In genomic region chr2:204072443-204073324, GRCh38 we compare ENCODE assay signal across 8 cellular contexts.
A peak's percentile ranks its signal among the peaks of the same experiment; 100 is the strongest.
DNase-seq lines count a peak whose midpoint lies in the region; ATAC-seq and TF ChIP-seq lines count a peak whose summit lies in the region.

No MANE protein-coding gene starts in this region.

- no peaks in the 10 kb centered on the region for H3K4me1 ChIP-seq in foreskin keratinocyte

- no peak overlapping the region for H3K27ac ChIP-seq in AG04450 (ENCODE audit: low read depth, low read length)
- no peak overlapping the region for H3K27ac ChIP-seq in foreskin keratinocyte

- H3K9me3 ChIP-seq in AG04450 (ENCODE audit: control insufficient read depth, insufficient read depth, low read length): no peaks in the 10 kb centered on the region

- in situ Hi-C loops in GM13976 (cut with MboI; ENCODE audit: low sequenced_read_pairs, unreplicated experiment): no loop called here

- TF ChIP-seq CTCF in AG04450 (IDR thresholded peaks at IDR 0.05; ENCODE audit: low read depth, low read length) (peak; percentile 34), GM13976 (IDR thresholded peaks at IDR 0.05; ENCODE audit: borderline replicate concordance, control extremely low read depth, extremely low read depth, insufficient read depth, missing control alignments) (peak; percentile 59), foreskin keratinocyte (conservative IDR thresholded peaks at IDR 0.05) (peak; percentile 56)

- H3K4me3 ChIP-seq in AG04450 (ENCODE audit: low read depth, low read length): no peak overlapping the region

- ATAC-seq in foreskin keratinocyte: peak; percentile 44

- POLR2A ChIA-PET in AG04450 (lab: Yijun Ruan, JAX): no interaction called here

- DNase-seq in AG04450 (ENCODE audit: low read depth, low spot score) (no peak), GM13976 (ENCODE audit: low spot score) (peak; percentile 36), NAMALWA (ENCODE audit: low spot score) (peak; percentile 56), foreskin keratinocyte (peak in 1 of 2 donors; percentile 11), cortex of kidney (lab: John Stamatoyannopoulos, UW) (no peak), NCI-H2081 treated with DMSO at 0.1 percent for 48 hours (lab: John Stamatoyannopoulos, UW) (no peak)
- DNase-seq in activated CD8-positive, alpha-beta memory T cell treated with anti-CD3 and anti-CD28 coated beads, Interleukin-2, amount 50 U/mL, for 4 hours: peak; percentile 54
- peak; percentile 58 to 66 (median 60) for DNase-seq in stimulated activated CD4-positive, alpha-beta T cell treated with anti-CD3 and anti-CD28 coated beads, Interleukin-1b, Interleukin-23, amount 100 ng/mL, for 24 hours (ENCODE audit: low read depth in 4 of 4, low spot score in 1 of 4)

- no peaks in the 10 kb centered on the region for H3K27me3 ChIP-seq in AG04450 (ENCODE audit: control insufficient read depth, insufficient read depth, low read length)
- peaks cover 8% of the 10 kb centered on the region for H3K27me3 ChIP-seq in foreskin keratinocyte

- CTCF ChIA-PET in AG04450 (lab: Charles Lee): interaction anchor here (0.6 kb wide), 1 partner anchor 16 kb away, joined by 3 read pairs; no protein-coding TSS in a partner anchor

Comparison
In these comparisons a context has a peak if more than half of its experiments do, and no peak if none do; other contexts are left out.
1. DNase-seq: peak in GM13976 (single experiment), NAMALWA (single experiment), activated CD8-positive, alpha-beta memory T cell treated with anti-CD3 and anti-CD28 coated beads, Interleukin-2, amount 50 U/mL, for 4 hours (single experiment) and stimulated activated CD4-positive, alpha-beta T cell treated with anti-CD3 and anti-CD28 coated beads, Interleukin-1b, Interleukin-23, amount 100 ng/mL, for 24 hours (4 of 4); none in AG04450 (single experiment), cortex of kidney (single experiment) and NCI-H2081 treated with DMSO at 0.1 percent for 48 hours (single experiment).
2. Peak in every context shown above with its lines, with median percentiles within 50 percentile points of each other: CTCF ChIP-seq.